In genomic region chr7:26200113-26200443, GRCh38 we compare ENCODE assay signal across 1 cellular context.
A peak's percentile ranks its signal among the peaks of the same experiment; 100 is the strongest.
TF ChIP-seq lines count a peak whose summit lies in the region.

No MANE protein-coding gene starts in this region.

TF ChIP-seq in H1, 55 proteins besides CTCF, POLR2A, EP300 and RAD21:
- TF ChIP-seq ASH2L (IDR thresholded peaks at IDR 0.05; ENCODE audit: low read length) (peak; percentile 55), GTF2F1 (IDR thresholded peaks at IDR 0.05; ENCODE audit: borderline replicate concordance, low read depth, low read length) (no peak), SIN3A (conservative IDR thresholded peaks at IDR 0.05 in 1 of 2, IDR thresholded peaks at IDR 0.05 in 1 of 2; ENCODE audit: low read depth in 1 of 2, low read length in 2 of 2) (0 out of 4 replicates have a peak, but pooled peaks of 1 of the 2 experiments have one; percentile 46), NANOG (IDR thresholded peaks at IDR 0.05; ENCODE audit: insufficient read depth, low read depth, low read length, poor library complexity, severe bottlenecking) (no peak), KDM4A (IDR thresholded peaks at IDR 0.05; ENCODE audit: low read depth, low read length, severe bottlenecking) (no peak), SUZ12 (IDR thresholded peaks at IDR 0.05; ENCODE audit: low read length) (no peak), MAX (IDR thresholded peaks at IDR 0.05) (peak; percentile 39; the same call in 1 of the 2 replicates), YY1 (IDR thresholded peaks at IDR 0.05; ENCODE audit: low read depth, low read length) (peak; percentile 93), JUND (IDR thresholded peaks at IDR 0.05; ENCODE audit: low read length) (no peak), ATF2 (IDR thresholded peaks at IDR 0.05; ENCODE audit: low read length) (no peak), JUN (IDR thresholded peaks at IDR 0.05; ENCODE audit: low read depth, low read length) (no peak), NRF1 (IDR thresholded peaks at IDR 0.05; ENCODE audit: low read depth, low read length) (no peak), CHD7 (IDR thresholded peaks at IDR 0.05; ENCODE audit: insufficient replicate concordance, low read length) (peak; percentile 28), GABPA (IDR thresholded peaks at IDR 0.05; ENCODE audit: borderline replicate concordance, insufficient read depth, low read length) (no peak), TCF12 (IDR thresholded peaks at IDR 0.05; ENCODE audit: low read depth, low read length) (no peak), RXRA (IDR thresholded peaks at IDR 0.05; ENCODE audit: insufficient read depth, low read depth, low read length) (no peak), EGR1 (IDR thresholded peaks at IDR 0.05; ENCODE audit: borderline replicate concordance, low read depth, low read length) (no peak; the same call in 1 of the 2 replicates), CHD2 (IDR thresholded peaks at IDR 0.05; ENCODE audit: low read length) (peak; percentile 59; the same call in 1 of the 2 replicates), CBX5 (IDR thresholded peaks at IDR 0.05; ENCODE audit: low read depth, low read length) (no peak), RBBP5 (IDR thresholded peaks at IDR 0.05; ENCODE audit: borderline replicate concordance, low read depth, low read length) (0 out of 2 replicates have a peak, but pooled peaks have one; percentile 47), TEAD4 (IDR thresholded peaks at IDR 0.05; ENCODE audit: low read depth, low read length) (no peak)
